Comparison of ENCODE assay signal across 8 cellular contexts in the genomic region with DNA sequence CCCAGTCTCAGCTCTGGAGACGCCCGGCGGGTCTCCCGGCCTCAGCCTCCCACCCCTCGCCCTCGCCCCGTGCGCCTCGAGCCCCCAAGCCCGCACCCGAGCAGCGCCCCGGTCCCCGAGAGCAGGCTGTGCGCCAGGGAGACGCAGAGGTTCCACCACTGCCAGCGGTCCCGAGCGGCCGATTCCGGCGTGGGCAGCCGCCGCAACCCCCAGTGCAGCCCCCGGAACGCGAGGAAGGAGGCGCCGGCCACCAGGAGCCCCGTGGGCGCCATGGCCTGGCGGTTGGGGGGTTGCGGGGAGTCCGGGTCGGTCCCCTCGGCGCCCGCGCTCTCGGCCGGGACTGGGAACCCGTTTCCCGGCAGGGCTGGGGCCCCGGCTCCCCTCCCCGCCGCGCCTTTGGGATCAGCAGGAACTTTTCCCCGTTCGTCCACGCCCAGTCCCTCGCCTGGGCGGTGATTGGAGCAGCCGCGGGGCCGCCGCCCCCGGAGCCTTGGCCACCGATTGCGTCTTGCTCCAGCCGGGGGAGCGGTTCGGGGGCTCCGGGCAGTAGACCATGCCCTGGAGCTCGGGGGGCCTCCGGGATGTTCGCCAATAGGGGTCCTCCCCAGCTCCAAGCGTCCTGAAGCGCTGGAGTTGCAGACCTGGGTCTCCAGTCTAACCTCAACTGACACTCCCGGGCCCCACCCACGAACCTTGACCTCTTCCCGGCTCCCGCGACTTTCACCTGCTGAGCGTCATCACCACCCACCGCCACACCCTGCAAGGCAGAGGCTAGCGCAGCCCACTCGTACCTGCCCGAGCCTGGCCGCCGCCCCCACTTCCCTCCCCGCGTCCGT. TPM values are rescaled to one million over a fixed set of nuclear protein-coding genes. Genes with fewer than 3 reads are reported as not detected.
DNase-seq lines count a peak whose midpoint lies in the region; ATAC-seq and TF ChIP-seq lines count a peak whose summit lies in the region.

A gene with protein sequence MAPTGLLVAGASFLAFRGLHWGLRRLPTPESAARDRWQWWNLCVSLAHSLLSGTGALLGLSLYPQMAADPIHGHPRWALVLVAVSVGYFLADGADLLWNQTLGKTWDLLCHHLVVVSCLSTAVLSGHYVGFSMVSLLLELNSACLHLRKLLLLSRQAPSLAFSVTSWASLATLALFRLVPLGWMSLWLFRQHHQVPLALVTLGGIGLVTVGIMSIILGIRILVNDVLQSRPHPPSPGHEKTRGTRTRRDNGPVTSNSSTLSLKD (minus strand): TSS at position 407 of the 836 bp plus-strand sequence. CDS start 135 bp downstream, at position 272.

- H3K9me3 Mint-ChIP-seq in CD4-positive, alpha-beta memory T cell = peaks cover 0 to 2% (median 0%) of the 10 kb centered on the region in 8 donors
- H3K9me3 Mint-ChIP-seq in activated naive CD8-positive, alpha-beta T cell treated with anti-CD3 and anti-CD28 coated beads for 36 hours = no peaks in the 10 kb centered on the region

- TF ChIP-seq POLR2A in heart left ventricle (IDR thresholded peaks at IDR 0.05) = peak in 1 of 2 donors; percentile 67

- peak within 1 kb of the TSS; percentile 74 to 86 (median 80) for H3K4me3 Mint-ChIP-seq in CD4-positive, alpha-beta memory T cell
- H3K4me3 Mint-ChIP-seq in activated naive CD8-positive, alpha-beta T cell treated with anti-CD3 and anti-CD28 coated beads for 36 hours = peak within 1 kb of the TSS; percentile 50

- POLR2A ChIA-PET in CD4-positive, alpha-beta memory T cell (lab: Charles Lee; ENCODE audit: partially characterized antibody) = no interaction called here

- H3K79me2 ChIP-seq in parathyroid adenoma = peaks cover 8% of the 10 kb centered on the region

- ATAC-seq in heart left ventricle = peak in 3 of 4 donors; percentile 20 to 54 (median 50)
- no peak for ATAC-seq in HG03460 (IDR thresholded peaks at IDR 0.05; ENCODE audit: unreplicated experiment)

- CTCF ChIA-PET in CD4-positive, alpha-beta memory T cell (lab: Charles Lee; ENCODE audit: partially characterized antibody) = interaction anchor here (0.9 kb wide), 1 partner anchor 74 kb away, joined by 3 read pairs; no protein-coding TSS in a partner anchor

- no peak for DNase-seq in CD4-positive, alpha-beta memory T cell
- peak; percentile 53 for DNase-seq in HT-29 (ENCODE audit: low spot score)
- DNase-seq in activated naive CD8-positive, alpha-beta T cell treated with anti-CD3 and anti-CD28 coated beads for 36 hours = peak; percentile 27
- DNase-seq in heart left ventricle = peak; percentile 81 to 88 (median 84)
- DNase-seq in NCI-H1436 treated with DMSO at 0.1 percent for 48 hours (lab: John Stamatoyannopoulos, UW) = no peak
- no peak for DNase-seq in stimulated activated CD4-positive, alpha-beta T cell treated with anti-CD3 and anti-CD28 coated beads, Interleukin-12 subunit alpha, Interleukin-12 subunit beta, amount 100 ng/mL, for 4 hours

- peak within 1 kb of the TSS; percentile 17 to 51 for H3K4me3 ChIP-seq in CD4-positive, alpha-beta memory T cell (ENCODE audit: low read length in 2 of 2)
- H3K4me3 ChIP-seq in heart left ventricle (peak within 1 kb of the TSS; percentile 57 to 98 (median 75)), parathyroid adenoma (ENCODE audit: low read depth, low read length) (peak within 1 kb of the TSS; percentile 63)

- peak within 1 kb of the TSS; percentile 97 for H3K4me2 ChIP-seq in parathyroid adenoma (ENCODE audit: low read length)

- H3K9me3 ChIP-seq in CD4-positive, alpha-beta memory T cell (ENCODE audit: control insufficient read depth in 1 of 2, low read length in 2 of 2) = no peaks in the 10 kb centered on the region
- H3K9me3 ChIP-seq in heart left ventricle (no peaks in the 10 kb centered on the region), parathyroid adenoma (ENCODE audit: control insufficient read depth, low read length) (no peaks in the 10 kb centered on the region)

- peaks cover 32% of the 10 kb centered on the region for H3K4me1 ChIP-seq in CD4-positive, alpha-beta memory T cell (ENCODE audit: insufficient read depth, low read length)
- H3K4me1 ChIP-seq in heart left ventricle (peaks cover 4 to 55% (median 42%) of the 10 kb centered on the region in 12 donors), parathyroid adenoma (peaks cover 15% of the 10 kb centered on the region)

- TF ChIP-seq CTCF in heart left ventricle (IDR thresholded peaks at IDR 0.05) (no peak), parathyroid adenoma (IDR thresholded peaks at IDR 0.05) (peak; percentile 11)

- intact Hi-C loops in CD4-positive, alpha-beta memory T cell (cut with micrococcal nuclease) = loop anchor here (5.0 kb wide), 1 partner anchor 43 kb away; no protein-coding TSS in a partner anchor
- intact Hi-C loops in heart left ventricle (cut with DNase I) = loop anchor here in 6 of 10 donors (2.0 to 10.0 kb wide), 7 partner anchors 25 to 685 kb away; a partner anchor contains a TSS

- 2 to 5% (median 3%) methylated on average over 19 to 83 of the region's 83 CpGs for WGBS in heart left ventricle, 4 donors

- peak within 1 kb of the TSS; percentile 36 for H3K27ac ChIP-seq in CD4-positive, alpha-beta memory T cell (ENCODE audit: low read depth, low read length)
- H3K27ac ChIP-seq in heart left ventricle (peak within 1 kb of the TSS; percentile 15 to 88 (median 80)), parathyroid adenoma (peak within 1 kb of the TSS; percentile 22)

- H3K27me3 Mint-ChIP-seq in CD4-positive, alpha-beta memory T cell = peaks cover 0 to 2% of the 10 kb centered on the region in 2 donors
- peaks cover 59% of the 10 kb centered on the region for H3K27me3 Mint-ChIP-seq in activated naive CD8-positive, alpha-beta T cell treated with anti-CD3 and anti-CD28 coated beads for 36 hours

- no peaks in the 10 kb centered on the region for H3K36me3 ChIP-seq in CD4-positive, alpha-beta memory T cell (ENCODE audit: insufficient read depth, low read length)
- H3K36me3 ChIP-seq in heart left ventricle (peaks cover 0 to 37% (median 32%) of the 10 kb centered on the region in 9 donors), parathyroid adenoma (ENCODE audit: control insufficient read depth, insufficient read depth, low read length) (no peaks in the 10 kb centered on the region)

- H3K27me3 ChIP-seq in CD4-positive, alpha-beta memory T cell (ENCODE audit: insufficient read depth, low read length) = no peaks in the 10 kb centered on the region
- H3K27me3 ChIP-seq in heart left ventricle (no peaks in the 10 kb centered on the region), parathyroid adenoma (ENCODE audit: control insufficient read depth, insufficient read depth, low read length) (no peaks in the 10 kb centered on the region)

- H3K36me3 Mint-ChIP-seq in CD4-positive, alpha-beta memory T cell = peaks cover 7 to 8% of the 10 kb centered on the region in 2 donors
- H3K36me3 Mint-ChIP-seq in activated naive CD8-positive, alpha-beta T cell treated with anti-CD3 and anti-CD28 coated beads for 36 hours = no peaks in the 10 kb centered on the region

- H3K9ac ChIP-seq in parathyroid adenoma = peak within 1 kb of the TSS; percentile 68

- H2AFZ ChIP-seq in parathyroid adenoma = peak within 1 kb of the TSS; percentile 94

- peak within 1 kb of the TSS; percentile 61 to 91 (median 78) for H3K27ac Mint-ChIP-seq in CD4-positive, alpha-beta memory T cell
- no peak within 1 kb of the TSS for H3K27ac Mint-ChIP-seq in activated naive CD8-positive, alpha-beta T cell treated with anti-CD3 and anti-CD28 coated beads for 36 hours

- peaks cover 12 to 49% (median 30%) of the 10 kb centered on the region in 4 donors for H3K4me1 Mint-ChIP-seq in CD4-positive, alpha-beta memory T cell
- H3K4me1 Mint-ChIP-seq in activated naive CD8-positive, alpha-beta T cell treated with anti-CD3 and anti-CD28 coated beads for 36 hours = peaks cover 17% of the 10 kb centered on the region

RNA-seq across cellular contexts. Expression of the gene that starts here (rescaled TPM):
- under 1 TPM; 0.75 to 0.81 TPM for total RNA-seq in CD4-positive, alpha-beta memory T cell
- polyA plus RNA-seq in CD4-positive, alpha-beta memory T cell = under 1 TPM in 1 of 2 donors, not detected in 1; 0.24 TPM
- total RNA-seq in HT-29 (2014; rRNA removed; shearing (Covaris generic)) = 0.56 and 0.97 TPM in 2 replicates
- under 1 TPM; 0.04 to 0.06 TPM for total RNA-seq in activated naive CD8-positive, alpha-beta T cell treated with anti-CD3 and anti-CD28 coated beads for 36 hours
- total RNA-seq in heart left ventricle = 1 to 10 TPM; 1.5 to 6.1 (median 2.3) TPM
- polyA plus RNA-seq in heart left ventricle = 1 to 10 TPM; 1.5 to 3.3 TPM

Comparison
In these comparisons a context has a peak if more than half of its experiments do, and no peak if none do; other contexts are left out.
1. Peak in DNase-seq in HT-29; RNA of the gene not detected or under 1 TPM.
2. Peak in DNase-seq in activated naive CD8-positive, alpha-beta T cell treated with anti-CD3 and anti-CD28 coated beads for 36 hours; RNA of the gene not detected or under 1 TPM.
3. DNase-seq: peak in heart left ventricle (5 of 5); none in CD4-positive, alpha-beta memory T cell (0 of 5), NCI-H1436 treated with DMSO at 0.1 percent for 48 hours (single experiment) and stimulated activated CD4-positive, alpha-beta T cell treated with anti-CD3 and anti-CD28 coated beads, Interleukin-12 subunit alpha, Interleukin-12 subunit beta, amount 100 ng/mL, for 4 hours (single experiment).
4. H3K27ac ChIP-seq: peak in every context shown above with its lines; median percentile 80 in heart left ventricle; 36 in CD4-positive, alpha-beta memory T cell; 22 in parathyroid adenoma.
5. Peak in every context shown above with its lines, with median percentiles within 50 percentile points of each other: H3K4me3 ChIP-seq.